In the genomic region with DNA sequence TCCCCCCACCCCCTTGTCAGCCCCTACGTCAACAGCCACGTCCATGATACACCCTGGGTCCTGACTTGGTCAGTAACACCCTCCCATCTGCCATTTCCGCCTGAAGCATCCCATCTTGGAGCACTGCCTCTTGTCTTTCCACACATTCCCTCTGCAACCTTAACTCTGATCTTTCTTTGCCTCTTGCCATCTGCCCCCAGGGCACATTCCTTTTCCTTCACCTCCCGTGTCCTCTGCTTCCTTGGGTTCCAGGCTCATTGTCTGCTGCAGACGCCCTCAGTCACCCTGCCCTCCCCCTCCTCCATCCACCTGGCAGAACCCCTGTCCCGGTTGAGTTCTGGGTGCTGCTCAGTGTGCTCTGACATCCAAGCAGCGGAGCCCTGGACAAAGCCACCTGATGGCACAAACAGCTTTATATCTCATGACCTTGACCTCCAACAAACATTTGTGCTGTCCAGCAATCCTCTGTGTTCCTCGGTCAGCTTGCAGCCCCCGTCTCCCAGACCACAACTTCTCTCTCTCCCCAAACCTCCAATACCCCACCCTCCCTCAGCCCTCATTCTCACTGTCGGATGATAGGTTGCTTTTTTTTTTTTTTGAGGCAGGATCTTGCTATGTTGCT, we compare ENCODE assay signal across 1 cellular context.
TF ChIP-seq lines count a peak whose summit lies in the region.

No MANE protein-coding gene starts in this region.

TF ChIP-seq in H1, 55 proteins besides CTCF, POLR2A, EP300 and RAD21 (continued from another document):
- TF ChIP-seq, protein P1, sequence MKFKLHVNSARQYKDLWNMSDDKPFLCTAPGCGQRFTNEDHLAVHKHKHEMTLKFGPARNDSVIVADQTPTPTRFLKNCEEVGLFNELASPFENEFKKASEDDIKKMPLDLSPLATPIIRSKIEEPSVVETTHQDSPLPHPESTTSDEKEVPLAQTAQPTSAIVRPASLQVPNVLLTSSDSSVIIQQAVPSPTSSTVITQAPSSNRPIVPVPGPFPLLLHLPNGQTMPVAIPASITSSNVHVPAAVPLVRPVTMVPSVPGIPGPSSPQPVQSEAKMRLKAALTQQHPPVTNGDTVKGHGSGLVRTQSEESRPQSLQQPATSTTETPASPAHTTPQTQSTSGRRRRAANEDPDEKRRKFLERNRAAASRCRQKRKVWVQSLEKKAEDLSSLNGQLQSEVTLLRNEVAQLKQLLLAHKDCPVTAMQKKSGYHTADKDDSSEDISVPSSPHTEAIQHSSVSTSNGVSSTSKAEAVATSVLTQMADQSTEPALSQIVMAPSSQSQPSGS (IDR thresholded peaks at IDR 0.05; ENCODE audit: low read length): no peak
- TF ChIP-seq CEBPB (IDR thresholded peaks at IDR 0.05; ENCODE audit: low read depth, low read length): no peak
- TF ChIP-seq, protein P2, sequence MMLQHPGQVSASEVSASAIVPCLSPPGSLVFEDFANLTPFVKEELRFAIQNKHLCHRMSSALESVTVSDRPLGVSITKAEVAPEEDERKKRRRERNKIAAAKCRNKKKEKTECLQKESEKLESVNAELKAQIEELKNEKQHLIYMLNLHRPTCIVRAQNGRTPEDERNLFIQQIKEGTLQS (IDR thresholded peaks at IDR 0.05; ENCODE audit: insufficient read depth, low read depth, low read length): no peak
- TF ChIP-seq SAP30 (IDR thresholded peaks at IDR 0.05; ENCODE audit: insufficient read depth, insufficient replicate concordance, low read length): no peak
- TF ChIP-seq NRF1 (IDR thresholded peaks at IDR 0.05; ENCODE audit: low read depth, low read length): no peak
- TF ChIP-seq CBX5 (IDR thresholded peaks at IDR 0.05; ENCODE audit: low read depth, low read length): no peak
- TF ChIP-seq, protein P3, sequence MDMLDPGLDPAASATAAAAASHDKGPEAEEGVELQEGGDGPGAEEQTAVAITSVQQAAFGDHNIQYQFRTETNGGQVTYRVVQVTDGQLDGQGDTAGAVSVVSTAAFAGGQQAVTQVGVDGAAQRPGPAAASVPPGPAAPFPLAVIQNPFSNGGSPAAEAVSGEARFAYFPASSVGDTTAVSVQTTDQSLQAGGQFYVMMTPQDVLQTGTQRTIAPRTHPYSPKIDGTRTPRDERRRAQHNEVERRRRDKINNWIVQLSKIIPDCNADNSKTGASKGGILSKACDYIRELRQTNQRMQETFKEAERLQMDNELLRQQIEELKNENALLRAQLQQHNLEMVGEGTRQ (IDR thresholded peaks at IDR 0.05; ENCODE audit: low read length): no peak
- 0 out of 2 replicates have a peak, but pooled peaks have one; percentile 4 for TF ChIP-seq TEAD4 (IDR thresholded peaks at IDR 0.05; ENCODE audit: low read depth, low read length)
- no peak for TF ChIP-seq SUZ12 (IDR thresholded peaks at IDR 0.05; ENCODE audit: low read length)
- TF ChIP-seq TCF12 (IDR thresholded peaks at IDR 0.05; ENCODE audit: low read depth, low read length): no peak
- TF ChIP-seq ASH2L (IDR thresholded peaks at IDR 0.05; ENCODE audit: low read length): no peak
- TF ChIP-seq, protein P4, sequence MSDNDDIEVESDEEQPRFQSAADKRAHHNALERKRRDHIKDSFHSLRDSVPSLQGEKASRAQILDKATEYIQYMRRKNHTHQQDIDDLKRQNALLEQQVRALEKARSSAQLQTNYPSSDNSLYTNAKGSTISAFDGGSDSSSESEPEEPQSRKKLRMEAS (IDR thresholded peaks at IDR 0.05): 0 out of 2 replicates have a peak, but pooled peaks have one; percentile 16
TF ChIP-seq in H1: peak in this region for 2.
